12 cellular contexts compared by ENCODE assay signal in the genomic region with DNA sequence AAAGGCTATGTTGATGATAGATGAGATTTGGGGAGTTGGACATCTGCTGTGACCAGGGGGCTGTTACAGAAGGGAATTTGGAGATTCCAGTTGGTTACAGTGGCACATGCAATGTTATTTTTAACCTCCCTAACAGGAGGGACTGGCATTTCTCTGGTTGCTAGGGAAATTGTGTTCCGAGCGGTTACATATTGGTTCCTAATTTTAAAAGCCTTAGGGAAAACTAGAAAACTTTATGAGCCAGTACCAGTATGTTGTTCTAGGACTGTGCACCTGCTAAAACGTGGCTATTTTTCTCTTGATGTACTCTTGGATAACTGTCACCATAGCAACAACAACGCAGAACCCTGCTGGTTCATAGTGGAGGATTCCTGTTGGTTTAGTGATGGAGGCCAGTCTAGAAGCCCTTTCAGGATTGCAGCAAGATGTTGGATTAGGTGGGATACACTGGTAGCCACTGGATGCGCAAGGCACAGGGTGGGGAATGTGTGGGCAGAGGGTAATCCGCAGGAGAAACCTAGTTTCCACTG.
"Had no signal": no experiment of that assay in that cellular context is flagged by ENCODE, and none has a peak within 500 bp of the region (broad histone marks: within the 10 kb centered on the region; RNA-seq: fewer than 3 reads in every experiment).

No MANE protein-coding gene starts in this region.

- DNase-seq: activated CD4-positive, alpha-beta T cell treated with anti-CD3 and anti-CD28 coated beads, Interleukin-2, amount 50 U/mL, for 1 hour; activated naive CD4-positive, alpha-beta T cell treated with anti-CD3 and anti-CD28 coated beads, Interleukin-2, amount 10 ng/mL, durations not matched to agents 7 days and 5 days; effector CD8-positive, alpha-beta T cell; heart left ventricle; left lung; nephron progenitor cell; stimulated activated naive B cell treated with anti-CD40 and anti-IgM and Interleukin-4, amounts not matched to agents 10 μg/mL and 1 μg/mL and 100 μg/mL, for 72 hours had no signal

- FAIRE-seq: frontal cortex, islet of Langerhans had no signal

- H3K27ac ChIP-seq: coronary artery, heart left ventricle had no signal

- H3K4me1 ChIP-seq: heart left ventricle, left lung had no signal

- H3K4me3 ChIP-seq: left lung had no signal

- ATAC-seq: heart left ventricle; sciatic nerve; stimulated activated naive B cell treated with anti-CD40 and anti-IgM and Interleukin-4, amounts not matched to agents 10 μg/mL and 1 μg/mL and 100 μg/mL, for 72 hours; WTC11 had no signal

- H3K36me3 ChIP-seq: heart left ventricle, left lung had no signal

- H3K9me3 ChIP-seq: heart left ventricle, left lung had no signal

- H3K27me3 ChIP-seq: heart left ventricle, left lung had no signal
